In genomic region chr3:187777331-187778046, GRCh38 we compare ENCODE assay signal across 8 cellular contexts. TPM values are rescaled to one million over a fixed set of nuclear protein-coding genes. Genes with fewer than 3 reads are reported as not detected.
DNase-seq lines count a peak whose midpoint lies in the region; ATAC-seq and TF ChIP-seq lines count a peak whose summit lies in the region.

No MANE protein-coding gene starts in this region.

- H3K9me3 ChIP-seq in right cardiac atrium (ENCODE audit: control insufficient read depth, low read length): no peaks in the 10 kb centered on the region

- H3K9me3 Mint-ChIP-seq in activated CD4-positive, alpha-beta T cell treated with anti-CD3 and anti-CD28 coated beads, Interleukin-2, amount 10 ng/mL, durations not matched to agents 24 days and 14 days: peaks cover 13% of the 10 kb centered on the region
- H3K9me3 Mint-ChIP-seq in progenitor cell of endocrine pancreas (ENCODE audit: low read depth): no peaks in the 10 kb centered on the region

- H3K36me3 Mint-ChIP-seq in activated CD4-positive, alpha-beta T cell treated with anti-CD3 and anti-CD28 coated beads, Interleukin-2, amount 10 ng/mL, durations not matched to agents 24 days and 14 days (ENCODE audit: low read depth): peaks cover 11% of the 10 kb centered on the region
- H3K36me3 Mint-ChIP-seq in progenitor cell of endocrine pancreas (ENCODE audit: insufficient read depth): no peaks in the 10 kb centered on the region

- H3K4me3 ChIP-seq in right cardiac atrium (ENCODE audit: low read length): no peak overlapping the region

- 74% methylated on average over 6 of the region's 6 CpGs for WGBS in right cardiac atrium

- H3K4me1 ChIP-seq in right cardiac atrium (ENCODE audit: control insufficient read depth, insufficient read depth, low read length): no peaks in the 10 kb centered on the region

- peaks cover 48% of the 10 kb centered on the region for H3K4me1 Mint-ChIP-seq in activated CD4-positive, alpha-beta T cell treated with anti-CD3 and anti-CD28 coated beads, Interleukin-2, amount 10 ng/mL, durations not matched to agents 24 days and 14 days
- peaks cover 3% of the 10 kb centered on the region for H3K4me1 Mint-ChIP-seq in progenitor cell of endocrine pancreas (ENCODE audit: low read depth)

- TF ChIP-seq CTCF in progenitor cell of endocrine pancreas (IDR thresholded peaks at IDR 0.05; ENCODE audit: unreplicated experiment): no peak

- H3K27ac ChIP-seq in right cardiac atrium (ENCODE audit: low read length): no peak overlapping the region

- H3K27ac Mint-ChIP-seq in activated CD4-positive, alpha-beta T cell treated with anti-CD3 and anti-CD28 coated beads, Interleukin-2, amount 10 ng/mL, durations not matched to agents 24 days and 14 days: peak overlapping the region; percentile 93
- H3K27ac Mint-ChIP-seq in progenitor cell of endocrine pancreas: no peak overlapping the region

- peak; percentile 82 for DNase-seq in activated CD4-positive, alpha-beta T cell treated with anti-CD3 and anti-CD28 coated beads, Interleukin-2, amount 10 ng/mL, durations not matched to agents 24 days and 14 days
- DNase-seq in right cardiac atrium (no peak), epidermal melanocyte (ENCODE audit: insufficient read length, low spot score) (no peak), progenitor cell of endocrine pancreas (ENCODE audit: low spot score, unreplicated experiment) (no peak)

- ATAC-seq in GM18909 (IDR thresholded peaks at IDR 0.05; ENCODE audit: poor library complexity, unreplicated experiment) (peak; percentile 54), HG03558 (IDR thresholded peaks at IDR 0.05; ENCODE audit: extremely low read depth, unreplicated experiment) (peak; percentile 34), right cardiac atrium (peak; percentile 51 to 64), GM18519 (IDR thresholded peaks at IDR 0.05; ENCODE audit: low FRiP score, unreplicated experiment) (no peak), HG03520 (IDR thresholded peaks at IDR 0.05; ENCODE audit: unreplicated experiment) (no peak)

- H3K27me3 Mint-ChIP-seq in activated CD4-positive, alpha-beta T cell treated with anti-CD3 and anti-CD28 coated beads, Interleukin-2, amount 10 ng/mL, durations not matched to agents 24 days and 14 days: no peaks in the 10 kb centered on the region
- peaks cover 9% of the 10 kb centered on the region for H3K27me3 Mint-ChIP-seq in progenitor cell of endocrine pancreas

- intact Hi-C loops in activated CD4-positive, alpha-beta T cell treated with anti-CD3 and anti-CD28 coated beads, Interleukin-2, amount 10 ng/mL, durations not matched to agents 24 days and 14 days (cut with micrococcal nuclease): loop anchor here (1.0 kb wide), 4 partner anchors 25 to 142 kb away; no protein-coding TSS in a partner anchor
- intact Hi-C loops in right cardiac atrium (cut with DNase I): no loop called here

- H3K4me3 Mint-ChIP-seq in activated CD4-positive, alpha-beta T cell treated with anti-CD3 and anti-CD28 coated beads, Interleukin-2, amount 10 ng/mL, durations not matched to agents 24 days and 14 days: peak overlapping the region; percentile 58
- H3K4me3 Mint-ChIP-seq in progenitor cell of endocrine pancreas (ENCODE audit: low read depth): no peak overlapping the region

- H3K27me3 ChIP-seq in right cardiac atrium (ENCODE audit: control insufficient read depth, insufficient read depth): no peaks in the 10 kb centered on the region

RNA-seq across cellular contexts. Expression of gene BCL6, which starts 32.2 kb away (rescaled TPM):
- total RNA-seq in activated CD4-positive, alpha-beta T cell treated with anti-CD3 and anti-CD28 coated beads, Interleukin-2, amount 10 ng/mL, durations not matched to agents 24 days and 14 days: 41.7 and 51.7 TPM in 2 replicates
- total RNA-seq in right cardiac atrium (10 to 100 TPM; 70.0 to 77.3 (median 71.4) TPM), progenitor cell of endocrine pancreas (21.3 and 22.8 TPM in 2 replicates)
- 45.8 TPM for polyA plus RNA-seq in right cardiac atrium

Comparison
In these comparisons a context has a peak if more than half of its experiments do, and no peak if none do; other contexts are left out.
1. ATAC-seq: peak in GM18909 (single experiment), HG03558 (single experiment) and right cardiac atrium (2 of 2); none in GM18519 (single experiment) and HG03520 (single experiment).